8 cellular contexts compared by ENCODE assay signal in genomic region chr1:39398278-39399010, GRCh38.
A peak's percentile ranks its signal among the peaks of the same experiment; 100 is the strongest.
DNase-seq lines count a peak whose midpoint lies in the region; ATAC-seq and TF ChIP-seq lines count a peak whose summit lies in the region.

No MANE protein-coding gene starts in this region.

- peak overlapping the region; percentile 82 for H3K27ac Mint-ChIP-seq in activated CD4-positive, alpha-beta T cell treated with anti-CD3 and anti-CD28 coated beads for 36 hours
- peak overlapping the region; percentile 31 to 80 (median 67) for H3K27ac Mint-ChIP-seq in immature natural killer cell

- H3K36me3 ChIP-seq in Panc1 (ENCODE audit: control insufficient read depth, insufficient read depth, low read length), result no peaks in the 10 kb centered on the region

- intact Hi-C loops in activated CD4-positive, alpha-beta T cell treated with anti-CD3 and anti-CD28 coated beads for 36 hours (cut with DNase I, micrococcal nuclease), result loop anchor here (1.0 to 2.0 kb wide), 3 partner anchors 10 to 268 kb away; no protein-coding TSS in a partner anchor
- intact Hi-C loops in Panc1 (cut with micrococcal nuclease; ENCODE audit: unreplicated experiment), result no loop called here

- H3K27me3 Mint-ChIP-seq in activated CD4-positive, alpha-beta T cell treated with anti-CD3 and anti-CD28 coated beads for 36 hours, result no peaks in the 10 kb centered on the region
- H3K27me3 Mint-ChIP-seq in immature natural killer cell (ENCODE audit: low read depth in 3 of 3), result peaks cover 0 to 4% (median 1%) of the 10 kb centered on the region in 3 donors

- TSS peak; percentile 64 for BruUV-seq in Panc1 (replicated peaks; lab: Mats Ljungman, UMichigan)

- H3K4me3 ChIP-seq in Panc1 (ENCODE audit: low read depth in 2 of 2, low read length in 2 of 2) (peak overlapping the region in 1 of 2 experiments; percentile 29; a peak in 2 of 4 replicates), astrocyte of the cerebellum (ENCODE audit: low read depth, low read length) (no peak overlapping the region), skin epidermis (no peak overlapping the region)

- H3K36me3 Mint-ChIP-seq in activated CD4-positive, alpha-beta T cell treated with anti-CD3 and anti-CD28 coated beads for 36 hours (ENCODE audit: low read depth), result peaks cover 3% of the 10 kb centered on the region
- peaks cover 0 to 5% (median 2%) of the 10 kb centered on the region in 3 donors for H3K36me3 Mint-ChIP-seq in immature natural killer cell

- peaks cover 65% of the 10 kb centered on the region for H3K4me1 ChIP-seq in Panc1 (ENCODE audit: control insufficient read depth, insufficient read depth, low read length)

- no peaks in the 10 kb centered on the region for H3K9me3 Mint-ChIP-seq in activated CD4-positive, alpha-beta T cell treated with anti-CD3 and anti-CD28 coated beads for 36 hours (ENCODE audit: low read depth)
- H3K9me3 Mint-ChIP-seq in immature natural killer cell, result no peaks in the 10 kb centered on the region

- H3K27ac ChIP-seq in Panc1 (ENCODE audit: low read length) (peak overlapping the region; percentile 94), skin epidermis (peak overlapping the region in 17 of 21 experiments; percentile 9 to 83 (median 61))

- TF ChIP-seq CTCF in Panc1 (IDR thresholded peaks at IDR 0.05), result no peak
- no peak for TF ChIP-seq CTCF in astrocyte of the cerebellum (IDR thresholded peaks at IDR 0.05; ENCODE audit: low read depth, low read length, missing control alignments)

- ATAC-seq in activated CD4-positive, alpha-beta T cell treated with anti-CD3 and anti-CD28 coated beads for 36 hours, result peak; percentile 82
- ATAC-seq in Panc1, result peak; percentile 93
- ATAC-seq in HG02678 (IDR thresholded peaks at IDR 0.05; ENCODE audit: unreplicated experiment), result no peak

- in situ Hi-C loops in Panc1 (cut with HindIII; ENCODE audit: low pct_unique_long_range_greater_than_20kb, low sequenced_read_pairs), result no loop called here
- in situ Hi-C loops in astrocyte of the cerebellum (cut with HindIII; ENCODE audit: low sequenced_read_pairs), result no loop called here

- POLR2A ChIA-PET in activated CD4-positive, alpha-beta T cell treated with anti-CD3 and anti-CD28 coated beads for 36 hours (lab: Charles Lee), result interaction anchor here (0.6 to 1.1 kb wide), 3 partner anchors 12 to 367 kb away, joined by 3 read pairs; no protein-coding TSS in a partner anchor
- POLR2A ChIA-PET in Panc1 (lab: Charles Lee), result interaction anchor here (0.6 to 3.5 kb wide), 5 partner anchors 10 to 26 kb away, joined by 4 to 17 read pairs (median 6); no protein-coding TSS in a partner anchor

- H3K9me3 ChIP-seq in Panc1 (ENCODE audit: control insufficient read depth, insufficient read depth, low read depth, low read length), result no peaks in the 10 kb centered on the region

- DNase-seq in activated CD4-positive, alpha-beta T cell treated with anti-CD3 and anti-CD28 coated beads for 36 hours, result peak; percentile 58
- no peak for DNase-seq in activated CD4-positive, alpha-beta T cell treated with anti-CD3 and anti-CD28 coated beads for 1 hour
- DNase-seq in Panc1 (ENCODE audit: low read depth, low spot score), result peak; percentile 95
- peak; percentile 95 for DNase-seq in astrocyte of the cerebellum (ENCODE audit: low read depth)
- DNase-seq in immature natural killer cell, result no peak
- DNase-seq in NCI-H82 treated with DMSO at 0.1 percent for 48 hours (lab: John Stamatoyannopoulos, UW; ENCODE audit: unreplicated experiment), result no peak

- no peaks in the 10 kb centered on the region for H3K27me3 ChIP-seq in Panc1 (ENCODE audit: control insufficient read depth, insufficient read depth, low read length)

- CTCF ChIA-PET in activated CD4-positive, alpha-beta T cell treated with anti-CD3 and anti-CD28 coated beads for 36 hours (lab: Charles Lee), result interaction anchor here (0.6 to 8.0 kb wide), 7 partner anchors 9 to 259 kb away, joined by 3 to 75 read pairs (median 3); no protein-coding TSS in a partner anchor
- CTCF ChIA-PET in Panc1 (lab: Charles Lee), result interaction anchor here (2.0 kb wide), 1 partner anchor 12 kb away, joined by 6 read pairs; no protein-coding TSS in a partner anchor

- H3K4me3 Mint-ChIP-seq in activated CD4-positive, alpha-beta T cell treated with anti-CD3 and anti-CD28 coated beads for 36 hours, result peak overlapping the region; percentile 34
- peak overlapping the region; percentile 1 to 71 (median 15) for H3K4me3 Mint-ChIP-seq in immature natural killer cell

- peaks cover 60% of the 10 kb centered on the region for H3K4me1 Mint-ChIP-seq in activated CD4-positive, alpha-beta T cell treated with anti-CD3 and anti-CD28 coated beads for 36 hours
- H3K4me1 Mint-ChIP-seq in immature natural killer cell, result peaks cover 71 to 94% of the 10 kb centered on the region in 2 donors

Comparison
In these comparisons a context has a peak if more than half of its experiments do, and no peak if none do; other contexts are left out.
1. DNase-seq: peak in activated CD4-positive, alpha-beta T cell treated with anti-CD3 and anti-CD28 coated beads for 36 hours (single experiment), Panc1 (single experiment) and astrocyte of the cerebellum (single experiment); none in activated CD4-positive, alpha-beta T cell treated with anti-CD3 and anti-CD28 coated beads for 1 hour (single experiment), immature natural killer cell (0 of 3) and NCI-H82 treated with DMSO at 0.1 percent for 48 hours (single experiment).